In the genomic region with DNA sequence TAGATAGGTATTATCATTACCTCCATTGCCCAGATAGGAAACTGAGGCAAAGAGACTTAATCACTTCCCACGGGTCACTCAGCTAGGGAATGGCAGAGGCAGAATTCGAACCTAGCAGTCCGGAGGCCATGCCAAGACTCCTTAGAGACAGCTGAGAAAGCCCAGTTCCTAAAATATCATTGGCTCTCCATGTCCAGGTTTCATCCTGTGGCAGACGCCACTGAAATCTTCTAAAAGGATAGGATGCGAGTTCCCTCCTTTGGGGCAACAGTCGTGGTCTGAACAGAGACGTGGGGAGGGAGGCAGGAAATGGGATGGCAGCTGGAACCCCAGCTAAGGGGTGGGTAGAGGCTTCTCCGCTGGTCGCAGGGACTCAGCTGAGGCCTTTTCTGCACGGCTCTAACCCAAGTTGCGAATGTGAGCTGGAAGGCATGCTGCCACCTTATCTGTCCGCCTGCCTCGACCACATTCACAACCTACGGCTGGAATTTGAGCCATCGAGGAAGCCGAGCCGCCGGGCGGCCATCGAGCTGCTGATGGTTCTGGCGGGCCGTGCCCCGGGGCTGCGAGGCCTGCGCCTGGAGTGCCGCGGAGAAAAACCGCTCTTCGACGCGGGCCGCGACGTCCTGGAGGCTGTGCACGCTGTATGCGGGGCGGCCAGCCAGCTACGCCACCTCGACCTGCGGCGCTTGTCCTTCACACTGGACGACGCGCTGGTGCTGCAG, we compare ENCODE assay signal across 10 cellular contexts. TPM values are rescaled to one million over a fixed set of nuclear protein-coding genes. Genes with fewer than 3 reads are reported as not detected.
DNase-seq lines count a peak whose midpoint lies in the region; ATAC-seq and TF ChIP-seq lines count a peak whose summit lies in the region.
"Had no signal": no experiment of that assay in that cellular context is flagged by ENCODE, and none has a peak within 500 bp of the region (broad histone marks: within the 10 kb centered on the region; RNA-seq: fewer than 3 reads in every experiment).

No MANE protein-coding gene starts in this region.

- in situ Hi-C loops in GM23248 (cut with MboI) = loop anchor here (25.0 kb wide), 1 partner anchor 200 kb away; a partner anchor contains a TSS

- POLR2A ChIA-PET in AG04450 (lab: Yijun Ruan, JAX) = interaction anchor here (0.7 to 1.5 kb wide), 4 partner anchors 11 to 203 kb away, joined by 3 to 6 read pairs (median 4); no protein-coding TSS in a partner anchor
- POLR2A ChIA-PET in naive thymus-derived CD4-positive, alpha-beta T cell (lab: Charles Lee) = interaction anchor here (0.9 to 4.6 kb wide), 8 partner anchors 9 to 157 kb away, joined by 3 to 31 read pairs (median 6); a partner anchor contains a TSS

- peaks cover 36% of the 10 kb centered on the region for H3K27me3 Mint-ChIP-seq in central memory CD8-positive, alpha-beta T cell
- H3K27me3 Mint-ChIP-seq in naive thymus-derived CD4-positive, alpha-beta T cell = peaks cover 23 to 30% (median 27%) of the 10 kb centered on the region in 5 donors

- intact Hi-C loops in naive thymus-derived CD4-positive, alpha-beta T cell (cut with micrococcal nuclease) = no loop called here

- peaks cover 21% of the 10 kb centered on the region for H3K4me1 Mint-ChIP-seq in central memory CD8-positive, alpha-beta T cell
- peaks cover 19 to 52% (median 34%) of the 10 kb centered on the region in 7 donors for H3K4me1 Mint-ChIP-seq in naive thymus-derived CD4-positive, alpha-beta T cell

- no peak for ATAC-seq in central memory CD8-positive, alpha-beta T cell (replicated peaks; ENCODE audit: extremely low read depth, poor library complexity, severe bottlenecking)
- ATAC-seq in naive thymus-derived CD4-positive, alpha-beta T cell = no peak
- ATAC-seq in GM18858 (IDR thresholded peaks at IDR 0.05; ENCODE audit: unreplicated experiment) = no peak

- 93% methylated on average over 42 to 44 of the region's 44 CpGs for WGBS in GM23248 (ENCODE audit: low coverage in 1 of 2, low lambda C conversion rate in 2 of 2, missing lambda C conversion rate in 2 of 2), 2 experiments

- H3K36me3 ChIP-seq in H7 (replicated peaks; ENCODE audit: control insufficient read depth, insufficient read depth, low read length) (no peaks in the 10 kb centered on the region), GM23248 (ENCODE audit: low read depth) (no peaks in the 10 kb centered on the region)
- H3K36me3 ChIP-seq in naive thymus-derived CD4-positive, alpha-beta T cell (ENCODE audit: control insufficient read depth in 2 of 3, insufficient read depth in 3 of 3, low read length in 3 of 3) = peaks cover 0 to 3% (median 0%) of the 10 kb centered on the region in 3 experiments

- H3K4me1 ChIP-seq in naive thymus-derived CD4-positive, alpha-beta T cell (ENCODE audit: control insufficient read depth in 2 of 2, insufficient read depth in 2 of 2, low read length in 2 of 2) = peaks cover 29 to 60% of the 10 kb centered on the region in 2 donors
- no peaks in the 10 kb centered on the region for H3K4me1 ChIP-seq in GM23248 (ENCODE audit: insufficient read depth)

- no peak overlapping the region for H3K9ac ChIP-seq in GM23248

- H3K27me3 ChIP-seq in AG04450 (ENCODE audit: control insufficient read depth, insufficient read depth, low read length) (peaks cover 45% of the 10 kb centered on the region), H7 (ENCODE audit: control insufficient read depth, insufficient read depth, low read length) (peaks cover 99% of the 10 kb centered on the region), GM23248 (replicated peaks; ENCODE audit: insufficient read depth) (no peaks in the 10 kb centered on the region)
- peaks cover 9 to 30% of the 10 kb centered on the region in 2 donors for H3K27me3 ChIP-seq in naive thymus-derived CD4-positive, alpha-beta T cell (ENCODE audit: control insufficient read depth in 2 of 2, insufficient read depth in 2 of 2, low read length in 2 of 2)

- peaks cover 7% of the 10 kb centered on the region; the same call in 1 of the 2 replicates for H3K9me3 ChIP-seq in AG04450 (ENCODE audit: control insufficient read depth, insufficient read depth, low read length)
- H3K9me3 ChIP-seq in naive thymus-derived CD4-positive, alpha-beta T cell (ENCODE audit: control insufficient read depth in 2 of 3, low read length in 3 of 3) = no peaks in the 10 kb centered on the region
- no peaks in the 10 kb centered on the region for H3K9me3 ChIP-seq in GM23248 (ENCODE audit: low read depth)

- peaks cover 7% of the 10 kb centered on the region; the same call in 1 of the 2 replicates for H3F3A ChIP-seq in GM23248 (ENCODE audit: insufficient read depth)

- TF ChIP-seq CTCF in AG04450 (IDR thresholded peaks at IDR 0.05; ENCODE audit: low read depth, low read length) = 0 out of 2 replicates have a peak, but pooled peaks have one; percentile 4

- peaks cover 26% of the 10 kb centered on the region for H3K36me3 Mint-ChIP-seq in central memory CD8-positive, alpha-beta T cell (ENCODE audit: insufficient read depth)
- H3K36me3 Mint-ChIP-seq in naive thymus-derived CD4-positive, alpha-beta T cell = peaks cover 0 to 43% (median 0%) of the 10 kb centered on the region in 5 donors

- no peak overlapping the region for H3K4me2 ChIP-seq in GM23248 (ENCODE audit: unreplicated experiment)

- H3K9me2 ChIP-seq in GM23248 (ENCODE audit: insufficient read depth) = no peaks in the 10 kb centered on the region

- no peaks in the 10 kb centered on the region for H3K9me3 Mint-ChIP-seq in central memory CD8-positive, alpha-beta T cell
- H3K9me3 Mint-ChIP-seq in naive thymus-derived CD4-positive, alpha-beta T cell = no peaks in the 10 kb centered on the region

- H3K79me2 ChIP-seq in GM23248 (ENCODE audit: insufficient read depth) = 0 out of 2 replicates have a peak, but pooled peaks cover 4% of the 10 kb centered on the region

- no peak for DNase-seq in AG04450 (ENCODE audit: low read depth, low spot score)
- DNase-seq in H7 = peak; percentile 77
- no peak for DNase-seq in central memory CD8-positive, alpha-beta T cell (ENCODE audit: low spot score in 2 of 2)
- no peak for DNase-seq in naive thymus-derived CD4-positive, alpha-beta T cell
- no peak for DNase-seq in NCI-H446 (lab: John Stamatoyannopoulos, UW)
- no peak for DNase-seq in NCI-H748 (lab: John Stamatoyannopoulos, UW; ENCODE audit: unreplicated experiment)
- DNase-seq in GM23248 = no peak
- DNase-seq: HCEC 1CT, MV-4-11 had no signal

- H3K27ac Mint-ChIP-seq in central memory CD8-positive, alpha-beta T cell (ENCODE audit: low read depth) = no peak overlapping the region
- peak overlapping the region in 1 of 9 donors; percentile 82 for H3K27ac Mint-ChIP-seq in naive thymus-derived CD4-positive, alpha-beta T cell

- H3K27ac ChIP-seq in AG04450 (ENCODE audit: low read depth, low read length) (no peak overlapping the region), GM23248 (no peak overlapping the region)
- H3K27ac ChIP-seq in naive thymus-derived CD4-positive, alpha-beta T cell (ENCODE audit: low read depth, low read length) = no peak overlapping the region

- H4K20me1 ChIP-seq in GM23248 (ENCODE audit: insufficient read depth) = no peaks in the 10 kb centered on the region

- H2AFZ ChIP-seq in GM23248 = no peak overlapping the region

- H3K4me3 ChIP-seq in AG04450 (ENCODE audit: low read depth, low read length) = no peak overlapping the region
- H3K4me3 ChIP-seq in H7 (ENCODE audit: insufficient read depth, low read depth, low read length) = peak overlapping the region; percentile 43; the same call in 1 of the 2 replicates
- peak overlapping the region; percentile 51 for H3K4me3 ChIP-seq in naive thymus-derived CD4-positive, alpha-beta T cell (ENCODE audit: low read length)
- H3K4me3 ChIP-seq in GM23248 = no peak overlapping the region

- CTCF ChIA-PET in AG04450 (lab: Charles Lee) = interaction anchor here (0.6 to 1.1 kb wide), 3 partner anchors 7 to 205 kb away, joined by 3 to 5 read pairs (median 4); a partner anchor contains a TSS
- CTCF ChIA-PET in naive thymus-derived CD4-positive, alpha-beta T cell (lab: Charles Lee) = interaction anchor here (1.0 to 1.8 kb wide), 3 partner anchors 8 to 23 kb away, joined by 5 to 7 read pairs (median 7); no protein-coding TSS in a partner anchor

- H3K4me3 Mint-ChIP-seq in central memory CD8-positive, alpha-beta T cell = peak overlapping the region; percentile 27
- H3K4me3 Mint-ChIP-seq in naive thymus-derived CD4-positive, alpha-beta T cell = peak overlapping the region in 9 of 10 donors; percentile 11 to 78 (median 69)

RNA-seq across cellular contexts. Expression of a gene that starts 1.9 kb away (rescaled TPM):
- polyA plus RNA-seq in AG04450 (2011; rRNA removed) = 0.82 and 1.0 TPM in 2 replicates
- polyA minus RNA-seq in AG04450 (2011; rRNA and poly(A)+ RNA removed) = 1.5 and 2.6 TPM in 2 replicates
- total RNA-seq in H7 (2014; rRNA removed; shearing (Covaris generic)) = 1.6 and 4.0 TPM in 2 replicates
- 100 to 1,000 TPM in 1 of 5 experiments, 10 to 100 TPM in 2, 1 to 10 TPM in 2; 9.9 to 150 (median 15.5) TPM for total RNA-seq in naive thymus-derived CD4-positive, alpha-beta T cell
- polyA plus RNA-seq in naive thymus-derived CD4-positive, alpha-beta T cell = not detected
- total RNA-seq in GM23248 (2014; rRNA removed; shearing (Covaris generic)) = 6.4 and 10.8 TPM in 2 replicates
- 1.8 and 3.0 TPM in 2 replicates for polyA plus RNA-seq in GM23248 (2016; fragmentation: Nextera tagmentation; extraction: Ambion mirVana)

RNA-seq across cellular contexts. Expression of a gene that starts 2.8 kb away (rescaled TPM):
- polyA plus RNA-seq in AG04450 (2011; rRNA removed) (2.7 and 3.2 TPM in 2 replicates), GM23248 (2016; fragmentation: Nextera tagmentation; extraction: Ambion mirVana) (9.8 and 10.3 TPM in 2 replicates)
- 2.1 TPM in 2 replicates for polyA minus RNA-seq in AG04450 (2011; rRNA and poly(A)+ RNA removed)
- total RNA-seq in H7 (2014; rRNA removed; shearing (Covaris generic)) = 0.67 and 0.73 TPM in 2 replicates
- 10 to 100 TPM in 2 of 5 experiments, 1 to 10 TPM in 3; 8.7 to 84.7 (median 9.7) TPM for total RNA-seq in naive thymus-derived CD4-positive, alpha-beta T cell
- polyA plus RNA-seq in naive thymus-derived CD4-positive, alpha-beta T cell = 1 to 10 TPM; 5.2 to 7.8 TPM
- 22.5 and 24.0 TPM in 2 replicates for total RNA-seq in GM23248 (2014; rRNA removed; shearing (Covaris generic))

RNA-seq across cellular contexts. Expression of a gene that starts 2.9 kb away (rescaled TPM):
- 9.4 and 10.9 TPM in 2 replicates for polyA plus RNA-seq in AG04450 (2011; rRNA removed)
- polyA minus RNA-seq in AG04450 (2011; rRNA and poly(A)+ RNA removed) = 3.7 and 4.6 TPM in 2 replicates
- 1.3 and 1.8 TPM in 2 replicates for total RNA-seq in H7 (2014; rRNA removed; shearing (Covaris generic))
- total RNA-seq in naive thymus-derived CD4-positive, alpha-beta T cell = 10 to 100 TPM; 47.0 to 92.8 (median 52.8) TPM
- 10 to 100 TPM; 69.8 to 71.1 TPM for polyA plus RNA-seq in naive thymus-derived CD4-positive, alpha-beta T cell
- 44.6 and 46.2 TPM in 2 replicates for total RNA-seq in GM23248 (2014; rRNA removed; shearing (Covaris generic))
- polyA plus RNA-seq in GM23248 (2016; fragmentation: Nextera tagmentation; extraction: Ambion mirVana) = 25.9 and 28.1 TPM in 2 replicates

RNA-seq across cellular contexts. Expression of a gene that starts 7.7 kb away (rescaled TPM):
- 8.2 and 10.7 TPM in 2 replicates for polyA plus RNA-seq in AG04450 (2011; rRNA removed)
- polyA minus RNA-seq in AG04450 (2011; rRNA and poly(A)+ RNA removed) = 3.9 and 4.7 TPM in 2 replicates
- 5.3 and 7.4 TPM in 2 replicates for total RNA-seq in H7 (2014; rRNA removed; shearing (Covaris generic))
- 10 to 100 TPM in 1 of 5 experiments, 1 to 10 TPM in 3, under 1 TPM in 1; 0.89 to 66.0 (median 1.8) TPM for total RNA-seq in naive thymus-derived CD4-positive, alpha-beta T cell
- polyA plus RNA-seq in naive thymus-derived CD4-positive, alpha-beta T cell = not detected
- total RNA-seq in GM23248 (2014; rRNA removed; shearing (Covaris generic)) = 31.0 and 51.1 TPM in 2 replicates
- polyA plus RNA-seq in GM23248 (2016; fragmentation: Nextera tagmentation; extraction: Ambion mirVana) = 20.3 TPM in 2 replicates

RNA-seq across cellular contexts. Expression of a gene that starts 11.8 kb away (rescaled TPM):
- polyA plus RNA-seq in AG04450 (2011; rRNA removed) (18.6 and 25.6 TPM in 2 replicates), GM23248 (2016; fragmentation: Nextera tagmentation; extraction: Ambion mirVana) (24.3 and 24.8 TPM in 2 replicates)
- 20.3 and 21.7 TPM in 2 replicates for polyA minus RNA-seq in AG04450 (2011; rRNA and poly(A)+ RNA removed)
- 7.6 and 8.7 TPM in 2 replicates for total RNA-seq in H7 (2014; rRNA removed; shearing (Covaris generic))
- 10 to 100 TPM in 1 of 5 experiments, 1 to 10 TPM in 4; 1.9 to 13.2 (median 2.7) TPM for total RNA-seq in naive thymus-derived CD4-positive, alpha-beta T cell
- 1 to 10 TPM in 1 of 2 donors, under 1 TPM in 1; 0.78 to 2.4 TPM for polyA plus RNA-seq in naive thymus-derived CD4-positive, alpha-beta T cell
- total RNA-seq in GM23248 (2014; rRNA removed; shearing (Covaris generic)) = 73.2 and 88.0 TPM in 2 replicates

Comparison
In these comparisons a context has a peak if more than half of its experiments do, and no peak if none do; other contexts are left out.
1. H3K4me3 ChIP-seq: peak in H7 (single experiment) and naive thymus-derived CD4-positive, alpha-beta T cell (single experiment); none in AG04450 (single experiment) and GM23248 (single experiment).
2. RNA of a gene that starts 2.9 kb away (total RNA-seq): 47.0 to 92.8 TPM in naive thymus-derived CD4-positive, alpha-beta T cell and 44.6 to 46.2 TPM in GM23248; 1.3 to 1.8 TPM in H7; every median in the first group is over 10 times any median in the second.